In genomic region chr9:16505159-16505558, GRCh38 we compare ENCODE assay signal across 14 cellular contexts.
A peak's percentile ranks its signal among the peaks of the same experiment; 100 is the strongest.
DNase-seq lines count a peak whose midpoint lies in the region; ATAC-seq, FAIRE-seq and TF ChIP-seq lines count a peak whose summit lies in the region.
"Had no signal": no experiment of that assay in that cellular context is flagged by ENCODE, and none has a peak within 500 bp of the region (broad histone marks: within the 10 kb centered on the region; RNA-seq: fewer than 3 reads in every experiment).

No MANE protein-coding gene starts in this region.

- POLR2A ChIA-PET in A549 (lab: Yijun Ruan, JAX): no interaction called here

- peak in 1 of 2 experiments; percentile 44 for DNase-seq in A549 (ENCODE audit: low read depth in 1 of 2, low spot score in 1 of 2)
- DNase-seq in NCI-H226: peak; percentile 80
- DNase-seq in NCI-H82 (lab: John Stamatoyannopoulos, UW): no peak
- no peak for DNase-seq in NCI-H446 (lab: John Stamatoyannopoulos, UW)
- DNase-seq: activated naive CD8-positive, alpha-beta T cell treated with anti-CD3 and anti-CD28 coated beads, Interleukin-2, amount 10 ng/mL, durations not matched to agents 7 days and 5 days; DMS53; effector CD4-positive, alpha-beta T cell; NCI-H1694; NK-92 treated with Interleukin-12 subunit alpha and Interleukin-12 subunit beta, amount 100 ng/mL, for 24 hours had no signal

- no peaks in the 10 kb centered on the region for H3K27me3 ChIP-seq in muscle layer of duodenum (ENCODE audit: low read depth, low read length)

- TF ChIP-seq CTCF in A549 (IDR thresholded peaks at IDR 0.05): no peak

- no peak for TF ChIP-seq POLR2A in A549 (IDR thresholded peaks at IDR 0.05; ENCODE audit: low read length)

- no peak overlapping the region for H3K4me3 ChIP-seq in A549
- no peak overlapping the region for H3K4me3 ChIP-seq in muscle layer of duodenum (ENCODE audit: low read depth in 1 of 2, low read length in 2 of 2)

- TF ChIP-seq RAD21 in A549 (conservative IDR thresholded peaks at IDR 0.05 in 1 of 2, IDR thresholded peaks at IDR 0.05 in 1 of 2): no peak

- CTCF ChIA-PET in A549 (lab: Yijun Ruan, JAX): no interaction called here

- H3K36me3 ChIP-seq in muscle layer of duodenum (ENCODE audit: control insufficient read depth in 1 of 2, insufficient read depth in 2 of 2, low read length in 2 of 2): no peaks in the 10 kb centered on the region

- peak in 1 of 2 experiments; percentile 84; a peak in 3 of 6 replicates for ATAC-seq in A549
- no peak for ATAC-seq in GM19324 (IDR thresholded peaks at IDR 0.05; ENCODE audit: low FRiP score, unreplicated experiment)
- ATAC-seq in HG02798 (IDR thresholded peaks at IDR 0.05; ENCODE audit: poor library complexity, unreplicated experiment): no peak

- H3K4me1 ChIP-seq in A549 (peaks cover 24% of the 10 kb centered on the region), muscle layer of duodenum (ENCODE audit: control insufficient read depth in 1 of 2, insufficient read depth in 2 of 2, low read length in 2 of 2) (peaks cover 0 to 12% of the 10 kb centered on the region in 2 donors)

- H3K4me2 ChIP-seq in A549: peak overlapping the region; percentile 12

- WGBS in A549 (ENCODE audit: missing lambda C conversion rate): 16% methylated on average over 2 of the region's 2 CpGs

- H3K9me3 ChIP-seq in A549: no peaks in the 10 kb centered on the region
- H3K9me3 ChIP-seq in muscle layer of duodenum (ENCODE audit: control insufficient read depth in 1 of 2, low read length in 2 of 2): no peaks in the 10 kb centered on the region

- no peak for FAIRE-seq in A549 (lab: Jason Lieb, UNC)
- FAIRE-seq in endometrium (lab: Jason Lieb, UNC): peak; percentile 43
- FAIRE-seq: A204.1 had no signal

- TF ChIP-seq EP300 in A549 (IDR thresholded peaks at IDR 0.05): no peak

- H3K27ac ChIP-seq in A549 (peak overlapping the region; percentile 38 to 61; a peak in 4 of 6 replicates), muscle layer of duodenum (ENCODE audit: low read length) (peak overlapping the region; percentile 57)

TF ChIP-seq in A549, 52 proteins besides CTCF, POLR2A, EP300 and RAD21:
- no peak for TF ChIP-seq MAFK (IDR thresholded peaks at IDR 0.05; ENCODE audit: partially characterized antibody)
- peak; percentile 84 for TF ChIP-seq GATA3 (IDR thresholded peaks at IDR 0.05; ENCODE audit: borderline replicate concordance)
